ENCODE assay signal across 9 cellular contexts in the genomic region with DNA sequence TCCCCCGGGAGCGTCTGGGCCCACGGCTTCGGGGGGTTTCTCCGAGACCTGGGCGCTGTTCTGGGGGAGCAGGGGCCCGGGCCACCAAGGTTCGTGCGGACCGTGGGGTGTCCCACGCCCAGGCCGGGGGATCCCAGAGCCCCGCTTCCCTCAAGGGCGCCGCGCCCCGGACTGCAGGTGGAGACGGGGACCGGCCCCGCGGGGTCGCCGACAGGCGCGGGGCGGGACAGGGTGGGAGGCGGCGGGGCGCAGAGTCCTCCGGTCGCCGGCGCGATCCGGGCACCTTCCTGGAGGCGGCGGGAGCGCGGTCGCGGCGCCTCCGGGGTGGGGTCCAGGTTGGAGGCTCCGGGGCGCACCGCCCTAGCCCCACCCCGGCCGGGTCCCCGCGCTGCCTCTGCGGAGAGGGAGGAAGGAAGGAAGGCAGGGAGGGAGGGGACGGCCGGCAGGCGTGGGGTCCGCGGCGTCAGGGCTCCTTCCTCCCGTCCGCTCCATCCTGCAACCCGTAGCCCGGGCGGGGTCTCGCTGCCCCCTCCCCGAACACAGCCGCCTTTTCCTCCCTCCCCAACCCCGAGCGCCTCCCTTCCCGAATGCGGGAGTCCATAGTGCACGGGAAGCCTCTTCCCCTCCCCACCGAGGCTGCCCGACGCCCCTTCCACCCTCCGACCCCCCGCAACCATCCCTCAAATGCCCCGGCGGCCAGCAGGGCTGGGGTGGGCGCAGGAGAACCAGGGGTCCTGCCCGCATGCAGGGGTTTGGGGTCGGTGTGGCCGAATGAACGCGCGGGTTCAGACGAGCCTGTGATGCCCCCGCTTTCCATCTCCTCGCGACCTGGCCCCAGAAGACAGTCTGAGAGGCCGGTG. TPM values are rescaled to one million over a fixed set of nuclear protein-coding genes. Genes with fewer than 3 reads are reported as not detected.
DNase-seq lines count a peak whose midpoint lies in the region; ATAC-seq and TF ChIP-seq lines count a peak whose summit lies in the region.
"Had no signal": no experiment of that assay in that cellular context is flagged by ENCODE, and none has a peak within 500 bp of the region (broad histone marks: within the 10 kb centered on the region; RNA-seq: fewer than 3 reads in every experiment).

No MANE protein-coding gene starts in this region.

- H3K27me3 ChIP-seq in iPS-20b (ENCODE audit: insufficient read depth, low read length) (peaks cover 87% of the 10 kb centered on the region), spleen (replicated peaks in 1 of 7) (peaks cover 2 to 59% (median 33%) of the 10 kb centered on the region in 7 donors)

- H3K4me1 ChIP-seq in HEK293 (ENCODE audit: control insufficient read depth, insufficient read depth, low read length) (no peaks in the 10 kb centered on the region), iPS-20b (ENCODE audit: insufficient read depth, low read length) (no peaks in the 10 kb centered on the region), spleen (peaks cover 13 to 51% (median 34%) of the 10 kb centered on the region in 6 donors)

- H3K4me3 ChIP-seq in HEK293 (ENCODE audit: low read depth, low read length) (peak overlapping the region; percentile 28), iPS-20b (ENCODE audit: low read length) (peak overlapping the region; percentile 46; the same call in 1 of the 2 replicates), spleen (peak overlapping the region; percentile 25 to 76 (median 48))

- H3K36me3 Mint-ChIP-seq in activated CD8-positive, alpha-beta T cell treated with anti-CD3 and anti-CD28 coated beads, Interleukin-2, amount 10 ng/mL, durations not matched to agents 7 days and 5 days (ENCODE audit: low read depth): no peaks in the 10 kb centered on the region

- peaks cover 28% of the 10 kb centered on the region for H3K4me1 Mint-ChIP-seq in activated CD8-positive, alpha-beta T cell treated with anti-CD3 and anti-CD28 coated beads, Interleukin-2, amount 10 ng/mL, durations not matched to agents 7 days and 5 days (ENCODE audit: low read depth)

- H3K9me3 ChIP-seq in HEK293 (ENCODE audit: control insufficient read depth, insufficient read depth, low read depth, low read length): no peaks in the 10 kb centered on the region
- no peaks in the 10 kb centered on the region for H3K9me3 ChIP-seq in iPS-20b (ENCODE audit: insufficient read depth, low read depth, low read length)
- no peaks in the 10 kb centered on the region for H3K9me3 ChIP-seq in spleen

- H3K36me3 ChIP-seq in HEK293 (ENCODE audit: control insufficient read depth in 2 of 2, insufficient read depth in 1 of 2, low read length in 2 of 2) (no peaks in the 10 kb centered on the region), iPS-20b (ENCODE audit: insufficient read depth, low read depth, low read length) (no peaks in the 10 kb centered on the region), spleen (no peaks in the 10 kb centered on the region)

- no peak overlapping the region for H3K9ac ChIP-seq in iPS-20b (ENCODE audit: low read depth, low read length)

- peak overlapping the region; percentile 20 for H3K27ac Mint-ChIP-seq in activated CD8-positive, alpha-beta T cell treated with anti-CD3 and anti-CD28 coated beads, Interleukin-2, amount 10 ng/mL, durations not matched to agents 7 days and 5 days

- TF ChIP-seq CTCF in HEK293 (tag by site-specific recombination; IDR thresholded peaks at IDR 0.05): no peak
- TF ChIP-seq CTCF in spleen (IDR thresholded peaks at IDR 0.05 in 8 of 11, conservative IDR thresholded peaks at IDR 0.05 in 3 of 11): no peak
- no peak for TF ChIP-seq CTCF in GM10266 (IDR thresholded peaks at IDR 0.05; ENCODE audit: control insufficient read depth, insufficient read depth, low read depth, missing control alignments)

- no peak for TF ChIP-seq POLR2A in spleen (IDR thresholded peaks at IDR 0.05)

- POLR2A ChIA-PET in HEK293 (lab: Yijun Ruan, JAX): no interaction called here
- POLR2A ChIA-PET in activated CD8-positive, alpha-beta T cell treated with anti-CD3 and anti-CD28 coated beads, Interleukin-2, amount 10 ng/mL, durations not matched to agents 7 days and 5 days (lab: Charles Lee): no interaction called here

- peaks cover 34% of the 10 kb centered on the region for H3K27me3 Mint-ChIP-seq in activated CD8-positive, alpha-beta T cell treated with anti-CD3 and anti-CD28 coated beads, Interleukin-2, amount 10 ng/mL, durations not matched to agents 7 days and 5 days (ENCODE audit: low read depth)

- CTCF ChIA-PET in HEK293 (lab: Yijun Ruan, JAX): no interaction called here
- CTCF ChIA-PET in activated CD8-positive, alpha-beta T cell treated with anti-CD3 and anti-CD28 coated beads, Interleukin-2, amount 10 ng/mL, durations not matched to agents 7 days and 5 days (lab: Charles Lee): no interaction called here

- peak; percentile 43 for DNase-seq in activated CD8-positive, alpha-beta T cell treated with anti-CD3 and anti-CD28 coated beads, Interleukin-2, amount 10 ng/mL, durations not matched to agents 7 days and 5 days
- DNase-seq in spleen (peak; percentile 83), SIG-M5 treated with dmso at 0.1 percent for 504 hours (lab: John Stamatoyannopoulos, UW; ENCODE audit: unreplicated experiment) (no peak), GM10266 (ENCODE audit: extremely low spot score) (no peak), HT-29 (ENCODE audit: low spot score) (no peak), sciatic nerve (ENCODE audit: low spot score) (no peak)
- DNase-seq: NCI-H345 had no signal

- 2 to 10% (median 4%) methylated on average over 29 to 87 of the region's 89 CpGs for WGBS in spleen, 5 donors

- no peaks in the 10 kb centered on the region for H3K9me3 Mint-ChIP-seq in activated CD8-positive, alpha-beta T cell treated with anti-CD3 and anti-CD28 coated beads, Interleukin-2, amount 10 ng/mL, durations not matched to agents 7 days and 5 days (ENCODE audit: insufficient read depth)

- peak overlapping the region; percentile 61 for H3K4me3 Mint-ChIP-seq in activated CD8-positive, alpha-beta T cell treated with anti-CD3 and anti-CD28 coated beads, Interleukin-2, amount 10 ng/mL, durations not matched to agents 7 days and 5 days

- ATAC-seq in activated CD8-positive, alpha-beta T cell treated with anti-CD3 and anti-CD28 coated beads, Interleukin-2, amount 10 ng/mL, durations not matched to agents 7 days and 5 days: peak; percentile 1
- ATAC-seq in sciatic nerve: no peak

- intact Hi-C loops in spleen (cut with DNase I; ENCODE audit: low total_unique reads) (no loop called here), sciatic nerve (cut with DNase I) (no loop called here)

- H3K27ac ChIP-seq in HEK293 (ENCODE audit: extremely low read depth, low read depth, low read length) (no peak overlapping the region), iPS-20b (ENCODE audit: low read length) (no peak overlapping the region), spleen (peak overlapping the region in 2 of 8 donors; percentile 47 to 77)

TF ChIP-seq in HEK293, 187 proteins besides CTCF, POLR2A, EP300 and RAD21:
- TF ChIP-seq KLF1 (tag by site-specific recombination; IDR thresholded peaks at IDR 0.05): peak; percentile 69
- TF ChIP-seq ZNF549 (tag by site-specific recombination; IDR thresholded peaks at IDR 0.05): no peak
- 0 out of 2 replicates have a peak, but pooled peaks have one; percentile 35 for TF ChIP-seq ZBTB8A (tag by site-specific recombination; IDR thresholded peaks at IDR 0.05)
- peak; percentile 50 for TF ChIP-seq ZNF335 (tag by site-specific recombination; conservative IDR thresholded peaks at IDR 0.05)
- TF ChIP-seq ZEB2 (tag by site-specific recombination; IDR thresholded peaks at IDR 0.05): no peak
- TF ChIP-seq, protein P1, sequence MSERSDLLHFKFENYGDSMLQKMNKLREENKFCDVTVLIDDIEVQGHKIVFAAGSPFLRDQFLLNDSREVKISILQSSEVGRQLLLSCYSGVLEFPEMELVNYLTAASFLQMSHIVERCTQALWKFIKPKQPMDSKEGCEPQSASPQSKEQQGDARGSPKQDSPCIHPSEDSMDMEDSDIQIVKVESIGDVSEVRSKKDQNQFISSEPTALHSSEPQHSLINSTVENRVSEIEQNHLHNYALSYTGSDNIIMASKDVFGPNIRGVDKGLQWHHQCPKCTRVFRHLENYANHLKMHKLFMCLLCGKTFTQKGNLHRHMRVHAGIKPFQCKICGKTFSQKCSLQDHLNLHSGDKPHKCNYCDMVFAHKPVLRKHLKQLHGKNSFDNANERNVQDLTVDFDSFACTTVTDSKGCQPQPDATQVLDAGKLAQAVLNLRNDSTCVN (tag by site-specific recombination; optimal IDR thresholded peaks at IDR 0.05): peak; percentile 23
- no peak for TF ChIP-seq MEIS1 (CRISPR knock-in tag; IDR thresholded peaks at IDR 0.05; ENCODE audit: borderline replicate concordance)
- TF ChIP-seq ZNF24 (tag by site-specific recombination; IDR thresholded peaks at IDR 0.05): no peak

RNA-seq across cellular contexts. Expression of gene ZBED4, which starts 4.3 kb away (rescaled TPM):
- 10 to 100 TPM; 19.4 to 19.6 TPM for total RNA-seq in activated CD8-positive, alpha-beta T cell treated with anti-CD3 and anti-CD28 coated beads, Interleukin-2, amount 10 ng/mL, durations not matched to agents 7 days and 5 days
- total RNA-seq in spleen (10 to 100 TPM; 10.1 to 23.2 (median 16.1) TPM), sciatic nerve (8.0 TPM)
- 1 to 10 TPM; 2.9 to 5.3 (median 3.5) TPM for polyA plus RNA-seq in spleen
- total RNA-seq in HT-29 (2014; rRNA removed; shearing (Covaris generic)): 10.6 and 15.3 TPM in 2 replicates

RNA-seq across cellular contexts. Expression of gene BRD1, which starts 21.7 kb away (rescaled TPM):
- 10 to 100 TPM; 43.0 to 44.3 TPM for total RNA-seq in activated CD8-positive, alpha-beta T cell treated with anti-CD3 and anti-CD28 coated beads, Interleukin-2, amount 10 ng/mL, durations not matched to agents 7 days and 5 days
- total RNA-seq in spleen (10 to 100 TPM; 35.3 to 59.6 (median 46.9) TPM), sciatic nerve (37.7 TPM)
- polyA plus RNA-seq in spleen: 10 to 100 TPM; 14.2 to 23.1 (median 17.6) TPM
- total RNA-seq in HT-29 (2014; rRNA removed; shearing (Covaris generic)): 21.2 and 23.3 TPM in 2 replicates

Comparison
In these comparisons a context has a peak if more than half of its experiments do, and no peak if none do; other contexts are left out.
1. DNase-seq: peak in activated CD8-positive, alpha-beta T cell treated with anti-CD3 and anti-CD28 coated beads, Interleukin-2, amount 10 ng/mL, durations not matched to agents 7 days and 5 days (single experiment) and spleen (single experiment); none in SIG-M5 treated with dmso at 0.1 percent for 504 hours (single experiment), GM10266 (single experiment), HT-29 (single experiment) and sciatic nerve (single experiment).
2. Peak in every context shown above with its lines, with median percentiles within 50 percentile points of each other: H3K4me3 ChIP-seq.